31 cellular contexts compared by ENCODE assay signal in genomic region chr1:248140846-248141245, GRCh38. TPM values are rescaled to one million over a fixed set of nuclear protein-coding genes. Genes with fewer than 3 reads are reported as not detected.
"Had no signal": no experiment of that assay in that cellular context is flagged by ENCODE, and none has a peak within 500 bp of the region (broad histone marks: within the 10 kb centered on the region; RNA-seq: fewer than 3 reads in every experiment).

No MANE protein-coding gene starts in this region.

- ATAC-seq: activated CD4-positive, alpha-beta T cell treated with anti-CD3 and anti-CD28 coated beads for 36 hours; activated CD8-positive, alpha-beta memory T cell treated with anti-CD3 and anti-CD28 coated beads, Interleukin-2, amount 10 ng/mL, durations not matched to agents 7 days and 5 days; activated CD8-positive, alpha-beta T cell treated with anti-CD3 and anti-CD28 coated beads, Interleukin-2, amount 10 ng/mL, durations not matched to agents 7 days and 5 days; effector memory CD8-positive, alpha-beta T cell; foreskin keratinocyte; gastrocnemius medialis; heart left ventricle had no signal

- H3K4me1 ChIP-seq: ascending aorta, esophagus muscularis mucosa, foreskin keratinocyte, gastrocnemius medialis, heart left ventricle had no signal

- H3K36me3 ChIP-seq: ascending aorta, esophagus muscularis mucosa, gastrocnemius medialis, heart left ventricle had no signal

- H3K4me3 ChIP-seq: ascending aorta, esophagus muscularis mucosa, gastrocnemius medialis, heart left ventricle had no signal

- DNase-seq: activated CD4-positive, alpha-beta memory T cell treated with anti-CD3 and anti-CD28 coated beads for 36 hours; activated CD4-positive, alpha-beta T cell treated with anti-CD3 and anti-CD28 coated beads for 36 hours; activated CD4-positive, alpha-beta T cell treated with anti-CD3 and anti-CD28 coated beads, Interleukin-2, amount 10 ng/mL, durations not matched to agents 24 days and 14 days; activated CD4-positive, CD25-positive, alpha-beta regulatory T cell; activated CD4-positive, CD25-positive, alpha-beta regulatory T cell treated with anti-CD3 and anti-CD28 coated beads, Interleukin-2, amount 50 U/mL, for 72 hours; activated CD8-positive, alpha-beta memory T cell treated with anti-CD3 and anti-CD28 coated beads, Interleukin-2, amount 10 ng/mL, durations not matched to agents 7 days and 5 days; activated CD8-positive, alpha-beta memory T cell treated with anti-CD3 and anti-CD28 coated beads, Interleukin-2, amount 50 U/mL, for 4 hours; activated CD8-positive, alpha-beta T cell treated with anti-CD3 and anti-CD28 coated beads, Interleukin-2, amount 10 ng/mL, durations not matched to agents 7 days and 5 days; activated effector memory CD4-positive, alpha-beta T cell treated with anti-CD3 and anti-CD28 coated beads, Interleukin-2, amount 50 U/mL, for 16 hours; activated naive CD4-positive, alpha-beta T cell treated with anti-CD3 and anti-CD28 coated beads for 36 hours; activated naive CD8-positive, alpha-beta T cell treated with anti-CD3 and anti-CD28 coated beads, Interleukin-2, amount 10 ng/mL, durations not matched to agents 7 days and 5 days; activated T-cell treated with anti-CD3 and anti-CD28 coated beads, Interleukin-2, amount 50 U/mL, for 1 hour; activated T-cell treated with anti-CD3 and anti-CD28 coated beads, Interleukin-2, amount 50 U/mL, for 48 hours; caudate nucleus; cortex of kidney; dermis blood vessel endothelial cell; effector CD4-positive, alpha-beta T cell; effector memory CD8-positive, alpha-beta T cell; erythroblast; gastrocnemius medialis; glutamatergic neuron; heart left ventricle; hypothalamus; T1000 had no signal

- H3K27ac ChIP-seq: ascending aorta, esophagus muscularis mucosa, foreskin keratinocyte, gastrocnemius medialis, heart left ventricle had no signal

- H3K9me3 ChIP-seq: ascending aorta, esophagus muscularis mucosa, gastrocnemius medialis had no signal

- H3K27me3 ChIP-seq: ascending aorta, esophagus muscularis mucosa, foreskin keratinocyte, gastrocnemius medialis, heart left ventricle had no signal

RNA-seq across cellular contexts. Expression of gene OR2M5, which starts 4.1 kb away (rescaled TPM):
- total RNA-seq: activated CD4-positive, alpha-beta memory T cell treated with anti-CD3 and anti-CD28 coated beads for 36 hours; activated CD4-positive, alpha-beta T cell treated with anti-CD3 and anti-CD28 coated beads for 36 hours; activated CD4-positive, alpha-beta T cell treated with anti-CD3 and anti-CD28 coated beads, Interleukin-2, amount 10 ng/mL, durations not matched to agents 24 days and 14 days; activated CD8-positive, alpha-beta memory T cell treated with anti-CD3 and anti-CD28 coated beads for 36 hours; activated CD8-positive, alpha-beta memory T cell treated with anti-CD3 and anti-CD28 coated beads, Interleukin-2, amount 10 ng/mL, durations not matched to agents 7 days and 5 days; activated CD8-positive, alpha-beta T cell treated with anti-CD3 and anti-CD28 coated beads, Interleukin-2, amount 10 ng/mL, durations not matched to agents 7 days and 5 days; activated naive CD4-positive, alpha-beta T cell treated with anti-CD3 and anti-CD28 coated beads for 36 hours; activated naive CD8-positive, alpha-beta T cell treated with anti-CD3 and anti-CD28 coated beads, Interleukin-2, amount 10 ng/mL, durations not matched to agents 7 days and 5 days; activated T-helper 1 cell treated with anti-CD3 and anti-CD28 coated beads, Interleukin-12 subunit alpha, Interleukin-12 subunit beta, Interleukin-2, Interleukin-4 antibody, amounts not matched to agents 30 ng/mL and 10 ng/mL and 1 ng/mL, durations not matched to agents 14 hours and 24 hours and 36 hours; activated T-helper 2 cell treated with anti-CD3 and anti-CD28 coated beads, Interferon-gamma antibody, Interleukin-2, Interleukin-4, amounts not matched to agents 10 μg/mL and 5 μg/mL and 100 μg/mL, durations not matched to agents 14 hours and 24 hours and 36 hours; ascending aorta; chondrocyte; dermis blood vessel endothelial cell; esophagus muscularis mucosa; foreskin keratinocyte; gastrocnemius medialis; heart left ventricle had no signal

RNA-seq across cellular contexts. Expression of gene OR2M2, which starts 33.8 kb away (rescaled TPM):
- total RNA-seq: activated CD4-positive, alpha-beta memory T cell treated with anti-CD3 and anti-CD28 coated beads for 36 hours; activated CD4-positive, alpha-beta T cell treated with anti-CD3 and anti-CD28 coated beads for 36 hours; activated CD4-positive, alpha-beta T cell treated with anti-CD3 and anti-CD28 coated beads, Interleukin-2, amount 10 ng/mL, durations not matched to agents 24 days and 14 days; activated CD8-positive, alpha-beta memory T cell treated with anti-CD3 and anti-CD28 coated beads for 36 hours; activated CD8-positive, alpha-beta memory T cell treated with anti-CD3 and anti-CD28 coated beads, Interleukin-2, amount 10 ng/mL, durations not matched to agents 7 days and 5 days; activated CD8-positive, alpha-beta T cell treated with anti-CD3 and anti-CD28 coated beads, Interleukin-2, amount 10 ng/mL, durations not matched to agents 7 days and 5 days; activated naive CD4-positive, alpha-beta T cell treated with anti-CD3 and anti-CD28 coated beads for 36 hours; activated naive CD8-positive, alpha-beta T cell treated with anti-CD3 and anti-CD28 coated beads, Interleukin-2, amount 10 ng/mL, durations not matched to agents 7 days and 5 days; activated T-helper 1 cell treated with anti-CD3 and anti-CD28 coated beads, Interleukin-12 subunit alpha, Interleukin-12 subunit beta, Interleukin-2, Interleukin-4 antibody, amounts not matched to agents 30 ng/mL and 10 ng/mL and 1 ng/mL, durations not matched to agents 14 hours and 24 hours and 36 hours; activated T-helper 2 cell treated with anti-CD3 and anti-CD28 coated beads, Interferon-gamma antibody, Interleukin-2, Interleukin-4, amounts not matched to agents 10 μg/mL and 5 μg/mL and 100 μg/mL, durations not matched to agents 14 hours and 24 hours and 36 hours; ascending aorta; chondrocyte; dermis blood vessel endothelial cell; esophagus muscularis mucosa; foreskin keratinocyte; gastrocnemius medialis; heart left ventricle had no signal

RNA-seq across cellular contexts. Expression of gene OR2L13, which starts 45.9 kb away (rescaled TPM):
- total RNA-seq: activated CD4-positive, alpha-beta memory T cell treated with anti-CD3 and anti-CD28 coated beads for 36 hours; activated CD4-positive, alpha-beta T cell treated with anti-CD3 and anti-CD28 coated beads for 36 hours; activated CD4-positive, alpha-beta T cell treated with anti-CD3 and anti-CD28 coated beads, Interleukin-2, amount 10 ng/mL, durations not matched to agents 24 days and 14 days; activated CD8-positive, alpha-beta memory T cell treated with anti-CD3 and anti-CD28 coated beads for 36 hours; activated CD8-positive, alpha-beta memory T cell treated with anti-CD3 and anti-CD28 coated beads, Interleukin-2, amount 10 ng/mL, durations not matched to agents 7 days and 5 days; activated CD8-positive, alpha-beta T cell treated with anti-CD3 and anti-CD28 coated beads, Interleukin-2, amount 10 ng/mL, durations not matched to agents 7 days and 5 days; activated naive CD4-positive, alpha-beta T cell treated with anti-CD3 and anti-CD28 coated beads for 36 hours; activated naive CD8-positive, alpha-beta T cell treated with anti-CD3 and anti-CD28 coated beads, Interleukin-2, amount 10 ng/mL, durations not matched to agents 7 days and 5 days; activated T-helper 1 cell treated with anti-CD3 and anti-CD28 coated beads, Interleukin-12 subunit alpha, Interleukin-12 subunit beta, Interleukin-2, Interleukin-4 antibody, amounts not matched to agents 30 ng/mL and 10 ng/mL and 1 ng/mL, durations not matched to agents 14 hours and 24 hours and 36 hours; activated T-helper 2 cell treated with anti-CD3 and anti-CD28 coated beads, Interferon-gamma antibody, Interleukin-2, Interleukin-4, amounts not matched to agents 10 μg/mL and 5 μg/mL and 100 μg/mL, durations not matched to agents 14 hours and 24 hours and 36 hours; ascending aorta; chondrocyte; dermis blood vessel endothelial cell; esophagus muscularis mucosa; foreskin keratinocyte; gastrocnemius medialis; heart left ventricle had no signal

RNA-seq across cellular contexts. Expression of gene OR2M3, which starts 56.2 kb away (rescaled TPM):
- total RNA-seq: activated CD4-positive, alpha-beta memory T cell treated with anti-CD3 and anti-CD28 coated beads for 36 hours; activated CD4-positive, alpha-beta T cell treated with anti-CD3 and anti-CD28 coated beads for 36 hours; activated CD4-positive, alpha-beta T cell treated with anti-CD3 and anti-CD28 coated beads, Interleukin-2, amount 10 ng/mL, durations not matched to agents 24 days and 14 days; activated CD8-positive, alpha-beta memory T cell treated with anti-CD3 and anti-CD28 coated beads for 36 hours; activated CD8-positive, alpha-beta memory T cell treated with anti-CD3 and anti-CD28 coated beads, Interleukin-2, amount 10 ng/mL, durations not matched to agents 7 days and 5 days; activated CD8-positive, alpha-beta T cell treated with anti-CD3 and anti-CD28 coated beads, Interleukin-2, amount 10 ng/mL, durations not matched to agents 7 days and 5 days; activated naive CD4-positive, alpha-beta T cell treated with anti-CD3 and anti-CD28 coated beads for 36 hours; activated naive CD8-positive, alpha-beta T cell treated with anti-CD3 and anti-CD28 coated beads, Interleukin-2, amount 10 ng/mL, durations not matched to agents 7 days and 5 days; activated T-helper 1 cell treated with anti-CD3 and anti-CD28 coated beads, Interleukin-12 subunit alpha, Interleukin-12 subunit beta, Interleukin-2, Interleukin-4 antibody, amounts not matched to agents 30 ng/mL and 10 ng/mL and 1 ng/mL, durations not matched to agents 14 hours and 24 hours and 36 hours; activated T-helper 2 cell treated with anti-CD3 and anti-CD28 coated beads, Interferon-gamma antibody, Interleukin-2, Interleukin-4, amounts not matched to agents 10 μg/mL and 5 μg/mL and 100 μg/mL, durations not matched to agents 14 hours and 24 hours and 36 hours; ascending aorta; chondrocyte; dermis blood vessel endothelial cell; esophagus muscularis mucosa; foreskin keratinocyte; gastrocnemius medialis; heart left ventricle had no signal
